ENCODE assay signal across 21 cellular contexts in the genomic region with DNA sequence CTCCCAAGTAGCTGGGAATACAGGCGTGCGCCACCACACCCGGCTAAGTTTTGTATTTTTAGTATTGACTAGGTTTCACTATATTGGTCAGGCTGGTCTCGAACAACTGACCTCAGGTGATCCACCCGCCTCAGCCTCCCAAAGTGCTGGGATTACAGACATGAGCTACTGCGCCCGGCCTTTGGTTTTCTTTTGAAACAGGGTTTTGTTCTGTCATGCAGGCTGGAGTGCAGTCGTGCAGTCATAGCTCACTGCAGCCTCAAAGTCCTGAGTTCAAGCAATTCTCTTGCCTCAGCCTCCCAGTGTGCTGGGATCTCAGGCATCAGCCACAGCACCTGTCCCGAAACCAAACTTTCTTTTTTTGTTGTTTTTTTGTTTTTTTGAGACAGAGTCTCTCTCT.
"Had no signal": no experiment of that assay in that cellular context is flagged by ENCODE, and none has a peak within 500 bp of the region (broad histone marks: within the 10 kb centered on the region; RNA-seq: fewer than 3 reads in every experiment).

No MANE protein-coding gene starts in this region.

- DNase-seq: stimulated activated CD4-positive, alpha-beta T cell treated with anti-CD3 and anti-CD28 coated beads, Interleukin-2, amount 100 ng/mL, for 48 hours; stimulated activated CD4-positive, alpha-beta T cell treated with anti-CD3 and anti-CD28 coated beads, Interleukin-4, amount 100 ng/mL, for 1 hour; stimulated activated CD4-positive, alpha-beta T cell treated with anti-CD3 and anti-CD28 coated beads, Interleukin-4, amount 100 ng/mL, for 24 hours; stimulated activated CD4-positive, alpha-beta T cell treated with anti-CD3 and anti-CD28 coated beads, Interleukin-4, amount 100 ng/mL, for 4 hours; stimulated activated CD8-positive, alpha-beta memory T cell treated with anti-CD3 and anti-CD28 coated beads, Interleukin-4, amount 100 ng/mL, for 48 hours; stimulated activated naive B cell treated with anti-CD40 and anti-IgM and Interleukin-4, amounts not matched to agents 10 μg/mL and 1 μg/mL and 100 μg/mL, for 72 hours; stimulated activated naive CD4-positive, alpha-beta T cell; stimulated activated naive CD4-positive, alpha-beta T cell treated with Interleukin-2 at 50 U/mL for 16 hours; stimulated activated naive CD8-positive, alpha-beta T cell treated with anti-CD3 and anti-CD28 coated beads, Interleukin-15, amount 100 ng/mL, for 72 hours; stimulated activated naive CD8-positive, alpha-beta T cell treated with anti-CD3 and anti-CD28 coated beads, Interleukin-15, Interleukin-2, amounts not matched to agents 100 U/mL and 50 U/mL, for 24 hours; stomach; substantia nigra; testis; thyroid gland; tibial artery; transverse colon; trophoblast cell; upper lobe of left lung; upper lobe of right lung; uterus had no signal

- FAIRE-seq: urothelium cell line had no signal
